Comparison of ENCODE assay signal across 24 cellular contexts in the genomic region with DNA sequence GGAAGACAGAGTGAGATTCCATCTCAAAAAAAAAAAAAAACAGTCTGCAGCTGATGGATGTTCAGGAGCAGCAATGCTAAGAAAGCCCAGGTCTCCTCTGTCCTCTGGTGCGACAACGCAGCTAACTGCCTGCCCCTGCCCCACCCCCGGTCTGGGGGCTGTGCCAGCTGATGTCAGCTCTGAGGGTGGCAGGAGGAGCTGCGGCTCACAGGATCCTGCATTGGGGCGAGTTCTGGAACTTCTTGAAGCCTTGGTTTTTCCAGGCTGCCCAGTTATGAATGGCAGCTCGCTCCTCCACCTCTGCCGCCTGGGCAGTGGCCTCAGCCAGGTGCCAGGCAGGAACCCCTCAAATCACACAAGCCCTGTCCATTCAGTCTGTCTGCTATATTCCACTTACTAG.
DNase-seq lines count a peak whose midpoint lies in the region; ATAC-seq and TF ChIP-seq lines count a peak whose summit lies in the region.
"Had no signal": no experiment of that assay in that cellular context is flagged by ENCODE, and none has a peak within 500 bp of the region (broad histone marks: within the 10 kb centered on the region; RNA-seq: fewer than 3 reads in every experiment).

No MANE protein-coding gene starts in this region.

- H3K9ac ChIP-seq in BLaER1 treated with 17β-estradiol and CSF1 and Interleukin-3, amounts not matched to agents 10 nM and 100 nM = no peak overlapping the region

- H4K20me1 ChIP-seq in BLaER1 treated with 17β-estradiol and CSF1 and Interleukin-3, amounts not matched to agents 10 nM and 100 nM = no peaks in the 10 kb centered on the region

- no peak for TF ChIP-seq EP300 in sigmoid colon (IDR thresholded peaks at IDR 0.05)

- TF ChIP-seq CTCF in WERI-Rb-1 (IDR thresholded peaks at IDR 0.05; ENCODE audit: low read depth, low read length) = no peak
- TF ChIP-seq CTCF in sigmoid colon (IDR thresholded peaks at IDR 0.05) = no peak

- peaks cover 24 to 72% (median 61%) of the 10 kb centered on the region in 10 experiments for H3K4me1 ChIP-seq in BLaER1 treated with 17β-estradiol and CSF1 and Interleukin-3, amounts not matched to agents 10 nM and 100 nM
- peaks cover 0 to 84% (median 81%) of the 10 kb centered on the region in 4 donors for H3K4me1 ChIP-seq in sigmoid colon

- H3K36me3 ChIP-seq in BLaER1 treated with 17β-estradiol and CSF1 and Interleukin-3, amounts not matched to agents 10 nM and 100 nM = no peaks in the 10 kb centered on the region
- H3K36me3 ChIP-seq in WERI-Rb-1 (no peaks in the 10 kb centered on the region), sigmoid colon (no peaks in the 10 kb centered on the region)
- H3K36me3 ChIP-seq: brain microvascular endothelial cell, neutrophil, stomach had no signal

- DNase-seq in WERI-Rb-1 (no peak), islet precursor cell (peak; percentile 43), sigmoid colon (peak; percentile 90), DMS79 (lab: John Stamatoyannopoulos, UW) (no peak), COR-L47 (lab: John Stamatoyannopoulos, UW) (no peak), HPDE6-E6E7 (ENCODE audit: extremely low spot score) (no peak)
- DNase-seq: activated CD4-positive, alpha-beta T cell treated with anti-CD3 and anti-CD28 coated beads, Interleukin-2, amount 10 ng/mL, durations not matched to agents 7 days and 5 days; activated naive CD4-positive, alpha-beta T cell treated with anti-CD3 and anti-CD28 coated beads for 36 hours; brain microvascular endothelial cell; CD4-positive, CD25-positive, alpha-beta regulatory T cell; glutamatergic neuron; kidney glomerular epithelial cell; NCI-H1048; NCI-H1930; NCI-H526; PC-9; SHP77; stimulated activated CD4-positive, alpha-beta T cell treated with anti-CD3 and anti-CD28 coated beads, Interleukin-1b, Interleukin-23, amount 100 ng/mL, for 48 hours; stimulated activated CD8-positive, alpha-beta memory T cell treated with anti-CD3 and anti-CD28 coated beads, Interleukin-4, amount 100 ng/mL, for 48 hours; stomach; trophoblast cell had no signal

- H3K27me3 ChIP-seq in BLaER1 treated with 17β-estradiol and CSF1 and Interleukin-3, amounts not matched to agents 10 nM and 100 nM = peaks cover 0 to 7% (median 0%) of the 10 kb centered on the region in 11 experiments; a peak in 1 of 22 replicates
- H3K27me3 ChIP-seq in WERI-Rb-1 (ENCODE audit: insufficient read depth, low read depth, severe bottlenecking) (no peaks in the 10 kb centered on the region), sigmoid colon (no peaks in the 10 kb centered on the region)
- H3K27me3 ChIP-seq: brain microvascular endothelial cell, stomach had no signal

- no peak for ATAC-seq in GM18519 (IDR thresholded peaks at IDR 0.05; ENCODE audit: low FRiP score, unreplicated experiment)

- H3K4me3 ChIP-seq in BLaER1 treated with 17β-estradiol and CSF1 and Interleukin-3, amounts not matched to agents 10 nM and 100 nM = no peak overlapping the region
- no peak overlapping the region for H3K4me3 ChIP-seq in WERI-Rb-1 (ENCODE audit: low read depth, low read length)
- H3K4me3 ChIP-seq in sigmoid colon = no peak overlapping the region
- H3K4me3 ChIP-seq: PC-9, stomach had no signal

- H3K27ac ChIP-seq in BLaER1 treated with 17β-estradiol and CSF1 and Interleukin-3, amounts not matched to agents 10 nM and 100 nM = peak overlapping the region in 7 of 11 experiments; percentile 3 to 60 (median 49); a peak in 8 of 22 replicates
- H3K27ac ChIP-seq in WERI-Rb-1 (peak overlapping the region; percentile 73), sigmoid colon (peak overlapping the region in 3 of 4 donors; percentile 74 to 86 (median 82))
- H3K27ac ChIP-seq: brain microvascular endothelial cell, neutrophil, PC-9 had no signal

- intact Hi-C loops in sigmoid colon (cut with DNase I) = loop anchor here (5.0 kb wide), 2 partner anchors 36 to 64 kb away; no protein-coding TSS in a partner anchor

- no peak for TF ChIP-seq POLR2A in sigmoid colon (IDR thresholded peaks at IDR 0.05)

- whole genome bisulfite sequencing in sigmoid colon, 2 donors = 88 to 95% methylated on average over 7 of the region's 7 CpGs

- H3K9me3 ChIP-seq in BLaER1 treated with 17β-estradiol and CSF1 and Interleukin-3, amounts not matched to agents 10 nM and 100 nM (replicated peaks in 1 of 11) = no peaks in the 10 kb centered on the region
- no peaks in the 10 kb centered on the region for H3K9me3 ChIP-seq in WERI-Rb-1 (ENCODE audit: severe bottlenecking)
- no peaks in the 10 kb centered on the region for H3K9me3 ChIP-seq in sigmoid colon
- H3K9me3 ChIP-seq: neutrophil, stomach had no signal

- peak overlapping the region; percentile 31 to 92 (median 71); a peak in 19 of 22 replicates for H3K4me2 ChIP-seq in BLaER1 treated with 17β-estradiol and CSF1 and Interleukin-3, amounts not matched to agents 10 nM and 100 nM
- H3K4me2 ChIP-seq: PC-9 had no signal

Comparison
In these comparisons a context has a peak if more than half of its experiments do, and no peak if none do; other contexts are left out.
1. DNase-seq: peak in islet precursor cell (single experiment) and sigmoid colon (single experiment); none in WERI-Rb-1 (single experiment), DMS79 (single experiment), COR-L47 (single experiment) and HPDE6-E6E7 (single experiment).
2. Peak in every context shown above with its lines, with median percentiles within 50 percentile points of each other: H3K27ac ChIP-seq.